15 cellular contexts compared by ENCODE assay signal in the genomic region with DNA sequence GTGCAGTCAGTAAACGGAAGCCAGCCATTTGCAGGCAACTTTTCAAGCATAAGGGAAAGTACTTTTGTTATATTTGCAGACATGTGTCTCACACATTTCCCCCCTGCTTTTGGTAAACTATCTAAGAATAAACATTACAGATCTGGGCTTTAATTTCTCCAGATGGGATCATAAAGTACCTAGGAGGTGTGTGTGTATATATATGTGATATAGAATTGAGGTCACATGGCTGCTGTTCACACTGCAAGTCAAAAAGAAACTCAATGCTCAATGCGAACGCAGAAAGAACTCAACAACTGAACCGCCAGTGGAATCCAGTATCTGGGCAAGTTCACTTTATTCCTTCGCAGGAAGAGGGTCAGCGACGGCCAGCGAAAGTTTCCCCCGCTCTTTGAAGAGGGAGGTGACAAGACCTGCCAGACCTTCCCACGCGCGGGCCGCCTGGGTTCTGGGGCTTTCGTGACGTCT. TPM values are rescaled to one million over a fixed set of nuclear protein-coding genes. Genes with fewer than 3 reads are reported as not detected.
DNase-seq lines count a peak whose midpoint lies in the region; ATAC-seq, FAIRE-seq and TF ChIP-seq lines count a peak whose summit lies in the region.
"Had no signal": no experiment of that assay in that cellular context is flagged by ENCODE, and none has a peak within 500 bp of the region (broad histone marks: within the 10 kb centered on the region; RNA-seq: fewer than 3 reads in every experiment).

No MANE protein-coding gene starts in this region.

- peak overlapping the region; percentile 98 for H3K4me2 ChIP-seq in smooth muscle cell

- no peak overlapping the region for H3K27ac ChIP-seq in smooth muscle cell (ENCODE audit: low read depth)

- ATAC-seq in GM21723 (IDR thresholded peaks at IDR 0.05; ENCODE audit: unreplicated experiment) = no peak

- H3K36me3 ChIP-seq in smooth muscle cell (ENCODE audit: low read depth) = no peaks in the 10 kb centered on the region

- no peaks in the 10 kb centered on the region for H3K9me3 ChIP-seq in smooth muscle cell (replicated peaks; ENCODE audit: low read depth)

- H4K20me1 ChIP-seq in smooth muscle cell (ENCODE audit: low read depth) = no peaks in the 10 kb centered on the region

- H3K36me3 Mint-ChIP-seq in activated naive CD8-positive, alpha-beta T cell treated with anti-CD3 and anti-CD28 coated beads for 36 hours = no peaks in the 10 kb centered on the region
- peaks cover 0 to under 1% (median 0%) of the 10 kb centered on the region in 3 donors for H3K36me3 Mint-ChIP-seq in immature natural killer cell

- no peak overlapping the region for H3K9ac ChIP-seq in smooth muscle cell (ENCODE audit: low read depth)

- peaks cover 99% of the 10 kb centered on the region for H3K27me3 ChIP-seq in smooth muscle cell (ENCODE audit: low read depth)

- peaks cover 14% of the 10 kb centered on the region for H3K4me1 ChIP-seq in smooth muscle cell (ENCODE audit: low read depth)

- no peak for FAIRE-seq in RCC 7860 (lab: Jason Lieb, UNC)
- FAIRE-seq: frontal cortex had no signal

- H3F3A ChIP-seq in smooth muscle cell (ENCODE audit: low read depth) = no peaks in the 10 kb centered on the region

- no peak overlapping the region for H2AFZ ChIP-seq in smooth muscle cell (ENCODE audit: low read depth)

- peak overlapping the region; percentile 26 for H3K4me3 Mint-ChIP-seq in activated naive CD8-positive, alpha-beta T cell treated with anti-CD3 and anti-CD28 coated beads for 36 hours
- H3K4me3 Mint-ChIP-seq in immature natural killer cell = peak overlapping the region in 4 of 5 donors; percentile 30 to 65 (median 37)
- H3K4me3 Mint-ChIP-seq: HFFc6 had no signal

- no peak for TF ChIP-seq CTCF in smooth muscle cell (IDR thresholded peaks at IDR 0.05; ENCODE audit: borderline replicate concordance, insufficient read depth, poor library complexity, severe bottlenecking)

- WGBS in smooth muscle cell (ENCODE audit: low lambda C conversion rate) = 1% methylated on average over 15 of the region's 15 CpGs

- DNase-seq in NCI-H748 (lab: John Stamatoyannopoulos, UW; ENCODE audit: unreplicated experiment) (peak; percentile 42), NCI-H748 treated with DMSO at 0.1 percent for 48 hours (lab: John Stamatoyannopoulos, UW) (no peak), immature natural killer cell (no peak), smooth muscle cell (lab: John Stamatoyannopoulos, UW; ENCODE audit: unreplicated experiment) (no peak), NCI-H146 (lab: John Stamatoyannopoulos, UW) (no peak), RCC 7860 (ENCODE audit: low spot score) (no peak)
- DNase-seq in activated naive CD8-positive, alpha-beta T cell treated with anti-CD3 and anti-CD28 coated beads for 36 hours = no peak
- DNase-seq: 8988T, HFFc6, NCI-H2081 had no signal

- H3K79me2 ChIP-seq in smooth muscle cell (ENCODE audit: low read depth) = no peaks in the 10 kb centered on the region

- no peak overlapping the region for H3K27ac Mint-ChIP-seq in activated naive CD8-positive, alpha-beta T cell treated with anti-CD3 and anti-CD28 coated beads for 36 hours
- no peak overlapping the region for H3K27ac Mint-ChIP-seq in immature natural killer cell
- H3K27ac Mint-ChIP-seq: HFFc6 had no signal

- H3K4me1 Mint-ChIP-seq in activated naive CD8-positive, alpha-beta T cell treated with anti-CD3 and anti-CD28 coated beads for 36 hours = peaks cover 13% of the 10 kb centered on the region
- peaks cover 11 to 19% of the 10 kb centered on the region in 2 donors for H3K4me1 Mint-ChIP-seq in immature natural killer cell

- no peaks in the 10 kb centered on the region for H3K9me3 Mint-ChIP-seq in activated naive CD8-positive, alpha-beta T cell treated with anti-CD3 and anti-CD28 coated beads for 36 hours
- peaks cover 0 to 7% (median 0%) of the 10 kb centered on the region in 6 donors for H3K9me3 Mint-ChIP-seq in immature natural killer cell
- H3K9me3 Mint-ChIP-seq: HFFc6 had no signal

- peak overlapping the region; percentile 85 for H3K4me3 ChIP-seq in smooth muscle cell
- H3K4me3 ChIP-seq: lung had no signal

- peaks cover 88% of the 10 kb centered on the region for H3K27me3 Mint-ChIP-seq in activated naive CD8-positive, alpha-beta T cell treated with anti-CD3 and anti-CD28 coated beads for 36 hours
- H3K27me3 Mint-ChIP-seq in immature natural killer cell (ENCODE audit: low read depth in 3 of 3) = peaks cover 25 to 38% (median 25%) of the 10 kb centered on the region in 3 donors

RNA-seq across cellular contexts. Expression of gene POU3F3, which starts 17.7 kb away (rescaled TPM):
- not detected for total RNA-seq in activated naive CD8-positive, alpha-beta T cell treated with anti-CD3 and anti-CD28 coated beads for 36 hours
- polyA plus RNA-seq in immature natural killer cell (not detected), smooth muscle cell (not detected in 2 replicates)
- not detected in 2 replicates for total RNA-seq in smooth muscle cell
- total RNA-seq: dermis microvascular lymphatic vessel endothelial cell, HFFc6, pulmonary artery endothelial cell had no signal
- polyA plus RNA-seq: lung had no signal
